Comparison of ENCODE assay signal across 39 cellular contexts in genomic region chr14:51824191-51824590, GRCh38. TPM values are rescaled to one million over a fixed set of nuclear protein-coding genes. Genes with fewer than 3 reads are reported as not detected.
"Had no signal": no experiment of that assay in that cellular context is flagged by ENCODE, and none has a peak within 500 bp of the region (broad histone marks: within the 10 kb centered on the region; RNA-seq: fewer than 3 reads in every experiment).

No MANE protein-coding gene starts in this region.

- H3K27ac ChIP-seq: ascending aorta, cardiac muscle cell, WERI-Rb-1 had no signal

- ATAC-seq: activated CD4-positive, alpha-beta T cell treated with anti-CD3 and anti-CD28 coated beads for 36 hours; activated CD4-positive, CD25-positive, alpha-beta regulatory T cell treated with anti-CD3 and anti-CD28 coated beads, Interleukin-2, amount 50 U/mL, for 24 hours; activated CD8-positive, alpha-beta memory T cell treated with anti-CD3 and anti-CD28 coated beads, Interleukin-2, amount 10 ng/mL, durations not matched to agents 7 days and 5 days; activated CD8-positive, alpha-beta T cell treated with anti-CD3 and anti-CD28 coated beads, Interleukin-2, amount 10 ng/mL, durations not matched to agents 7 days and 5 days; activated naive CD4-positive, alpha-beta T cell treated with anti-CD3 and anti-CD28 coated beads, Interleukin-2, amount 50 U/mL, for 72 hours; activated T-helper 17 cell treated with anti-CD3 and anti-CD28 coated beads, Interleukin-2, amount 50 U/mL, for 72 hours; WTC11 had no signal

- H3K27me3 Mint-ChIP-seq: activated CD4-positive, alpha-beta T cell treated with anti-CD3 and anti-CD28 coated beads for 36 hours; activated naive CD8-positive, alpha-beta T cell treated with anti-CD3 and anti-CD28 coated beads for 36 hours; activated T-cell treated with anti-CD3 and anti-CD28 coated beads, Interleukin-2, amount 50 U/mL, for 24 hours; brain had no signal

- H3K27ac Mint-ChIP-seq: activated CD4-positive, alpha-beta memory T cell treated with anti-CD3 and anti-CD28 coated beads, Interleukin-2, amount 10 ng/mL, durations not matched to agents 7 days and 5 days; activated CD4-positive, alpha-beta T cell treated with anti-CD3 and anti-CD28 coated beads for 36 hours; activated CD4-positive, alpha-beta T cell treated with anti-CD3 and anti-CD28 coated beads, Interleukin-2, amount 10 ng/mL, durations not matched to agents 7 days and 5 days; activated CD8-positive, alpha-beta memory T cell treated with anti-CD3 and anti-CD28 coated beads, Interleukin-2, amount 10 ng/mL, durations not matched to agents 7 days and 5 days; activated CD8-positive, alpha-beta T cell treated with anti-CD3 and anti-CD28 coated beads, Interleukin-2, amount 10 ng/mL, durations not matched to agents 7 days and 5 days; activated naive CD4-positive, alpha-beta T cell treated with anti-CD3 and anti-CD28 coated beads for 36 hours; activated naive CD4-positive, alpha-beta T cell treated with anti-CD3 and anti-CD28 coated beads, Interleukin-2, amount 50 U/mL, for 72 hours; activated naive CD8-positive, alpha-beta T cell treated with anti-CD3 and anti-CD28 coated beads for 36 hours; activated T-cell treated with anti-CD3 and anti-CD28 coated beads, Interleukin-2, amount 50 U/mL, for 24 hours; activated T-helper 1 cell treated with anti-CD3 and anti-CD28 coated beads, Interleukin-12 subunit alpha, Interleukin-12 subunit beta, Interleukin-2, Interleukin-4 antibody, amounts not matched to agents 30 ng/mL and 10 ng/mL and 1 ng/mL, durations not matched to agents 14 hours and 24 hours and 36 hours; activated T-helper 17 cell treated with anti-CD3 and anti-CD28 coated beads, Interleukin-2, amount 50 U/mL, for 72 hours; brain; T-helper 1 cell treated with Interleukin-12 subunit alpha and Interleukin-12 subunit beta and Interleukin-4 antibody, amounts not matched to agents 30 μg/mL and 1 μg/mL, for 36 hours; T-helper 2 cell treated with Interferon-gamma antibody and Interleukin-4, amounts not matched to agents 5 μg/mL and 100 μg/mL, for 36 hours; WTC11 had no signal

- H3K9me3 Mint-ChIP-seq: activated CD4-positive, alpha-beta memory T cell treated with anti-CD3 and anti-CD28 coated beads, Interleukin-2, amount 10 ng/mL, durations not matched to agents 7 days and 5 days; activated CD4-positive, alpha-beta T cell treated with anti-CD3 and anti-CD28 coated beads, Interleukin-2, amount 10 ng/mL, durations not matched to agents 7 days and 5 days; activated naive CD4-positive, alpha-beta T cell treated with anti-CD3 and anti-CD28 coated beads for 36 hours; activated naive CD4-positive, alpha-beta T cell treated with anti-CD3 and anti-CD28 coated beads, Interleukin-2, amount 50 U/mL, for 72 hours; activated naive CD8-positive, alpha-beta T cell treated with anti-CD3 and anti-CD28 coated beads for 36 hours; activated T-cell treated with anti-CD3 and anti-CD28 coated beads, Interleukin-2, amount 50 U/mL, for 24 hours; activated T-helper 1 cell treated with anti-CD3 and anti-CD28 coated beads, Interleukin-12 subunit alpha, Interleukin-12 subunit beta, Interleukin-2, Interleukin-4 antibody, amounts not matched to agents 30 ng/mL and 10 ng/mL and 1 ng/mL, durations not matched to agents 14 hours and 24 hours and 36 hours; activated T-helper 17 cell treated with anti-CD3 and anti-CD28 coated beads, Interleukin-2, amount 50 U/mL, for 72 hours; brain; central memory CD8-positive, alpha-beta T cell; T-helper 1 cell treated with Interleukin-12 subunit alpha and Interleukin-12 subunit beta and Interleukin-4 antibody, amounts not matched to agents 30 μg/mL and 1 μg/mL, for 36 hours; T-helper 2 cell treated with Interferon-gamma antibody and Interleukin-4, amounts not matched to agents 5 μg/mL and 100 μg/mL, for 36 hours had no signal

- H3K9me3 ChIP-seq: ascending aorta had no signal

- H3K4me1 Mint-ChIP-seq: activated CD4-positive, alpha-beta memory T cell treated with anti-CD3 and anti-CD28 coated beads, Interleukin-2, amount 10 ng/mL, durations not matched to agents 7 days and 5 days; activated CD4-positive, alpha-beta T cell treated with anti-CD3 and anti-CD28 coated beads for 36 hours; activated CD4-positive, alpha-beta T cell treated with anti-CD3 and anti-CD28 coated beads, Interleukin-2, amount 10 ng/mL, durations not matched to agents 7 days and 5 days; activated CD8-positive, alpha-beta memory T cell treated with anti-CD3 and anti-CD28 coated beads, Interleukin-2, amount 10 ng/mL, durations not matched to agents 7 days and 5 days; activated naive CD8-positive, alpha-beta T cell treated with anti-CD3 and anti-CD28 coated beads for 36 hours; activated T-helper 17 cell treated with anti-CD3 and anti-CD28 coated beads, Interleukin-2, amount 50 U/mL, for 72 hours; brain had no signal

- DNase-seq: activated CD4-positive, alpha-beta memory T cell treated with anti-CD3 and anti-CD28 coated beads, Interleukin-2, amount 10 ng/mL, durations not matched to agents 7 days and 5 days; activated CD4-positive, alpha-beta T cell treated with anti-CD3 and anti-CD28 coated beads for 1 hour; activated CD4-positive, alpha-beta T cell treated with anti-CD3 and anti-CD28 coated beads for 36 hours; activated CD4-positive, alpha-beta T cell treated with anti-CD3 and anti-CD28 coated beads for 48 hours; activated CD4-positive, alpha-beta T cell treated with anti-CD3 and anti-CD28 coated beads, Interleukin-2, amount 10 ng/mL, durations not matched to agents 7 days and 5 days; activated CD4-positive, alpha-beta T cell treated with anti-CD3 and anti-CD28 coated beads, Interleukin-2, amount 50 U/mL, for 48 hours; activated CD4-positive, CD25-positive, alpha-beta regulatory T cell; activated CD8-positive, alpha-beta memory T cell treated with anti-CD3 and anti-CD28 coated beads for 24 hours; activated CD8-positive, alpha-beta memory T cell treated with anti-CD3 and anti-CD28 coated beads, Interleukin-2, amount 10 ng/mL, durations not matched to agents 7 days and 5 days; activated CD8-positive, alpha-beta memory T cell treated with anti-CD3 and anti-CD28 coated beads, Interleukin-2, amount 50 U/mL, for 48 hours; activated CD8-positive, alpha-beta T cell treated with anti-CD3 and anti-CD28 coated beads, Interleukin-2, amount 10 ng/mL, durations not matched to agents 7 days and 5 days; activated effector memory CD4-positive, alpha-beta T cell treated with anti-CD3 and anti-CD28 coated beads, Interleukin-2, amount 50 U/mL, for 16 hours; activated gamma-delta T cell treated with Interleukin-2 at 50 U/mL for 16 hours; activated naive CD4-positive, alpha-beta T cell; activated naive CD4-positive, alpha-beta T cell treated with anti-CD3 and anti-CD28 coated beads for 36 hours; activated naive CD4-positive, alpha-beta T cell treated with anti-CD3 and anti-CD28 coated beads, Interleukin-2, amount 50 U/mL, for 16 hours; activated naive CD8-positive, alpha-beta T cell treated with anti-CD3 and anti-CD28 coated beads for 36 hours; activated T-cell treated with anti-CD3 and anti-CD28 coated beads, Interleukin-2, amount 50 U/mL, for 24 hours; activated T-cell treated with anti-CD3 and anti-CD28 coated beads, Interleukin-2, amount 50 U/mL, for 48 hours; amygdala; anterior cingulate cortex; caudate nucleus; cerebellar nuclear complex; T-helper 1 cell; T-helper 2 cell; T-helper 9 cell; WERI-Rb-1 had no signal

- H3K36me3 ChIP-seq: ascending aorta, cardiac muscle cell, WERI-Rb-1 had no signal

- H3K4me1 ChIP-seq: ascending aorta had no signal

- H3K36me3 Mint-ChIP-seq: activated CD8-positive, alpha-beta memory T cell treated with anti-CD3 and anti-CD28 coated beads, Interleukin-2, amount 10 ng/mL, durations not matched to agents 7 days and 5 days; activated naive CD4-positive, alpha-beta T cell treated with anti-CD3 and anti-CD28 coated beads, Interleukin-2, amount 50 U/mL, for 72 hours; activated naive CD8-positive, alpha-beta T cell treated with anti-CD3 and anti-CD28 coated beads for 36 hours; brain had no signal

- H3K4me3 ChIP-seq: ascending aorta, cardiac muscle cell had no signal

- H3K4me3 Mint-ChIP-seq: activated CD4-positive, alpha-beta memory T cell treated with anti-CD3 and anti-CD28 coated beads, Interleukin-2, amount 10 ng/mL, durations not matched to agents 7 days and 5 days; activated CD4-positive, alpha-beta T cell treated with anti-CD3 and anti-CD28 coated beads for 36 hours; activated CD4-positive, alpha-beta T cell treated with anti-CD3 and anti-CD28 coated beads, Interleukin-2, amount 10 ng/mL, durations not matched to agents 7 days and 5 days; activated CD8-positive, alpha-beta memory T cell treated with anti-CD3 and anti-CD28 coated beads, Interleukin-2, amount 10 ng/mL, durations not matched to agents 7 days and 5 days; activated CD8-positive, alpha-beta T cell treated with anti-CD3 and anti-CD28 coated beads, Interleukin-2, amount 10 ng/mL, durations not matched to agents 7 days and 5 days; activated naive CD4-positive, alpha-beta T cell treated with anti-CD3 and anti-CD28 coated beads for 36 hours; activated naive CD8-positive, alpha-beta T cell treated with anti-CD3 and anti-CD28 coated beads for 36 hours; activated T-cell treated with anti-CD3 and anti-CD28 coated beads, Interleukin-2, amount 50 U/mL, for 24 hours; activated T-helper 1 cell treated with anti-CD3 and anti-CD28 coated beads, Interleukin-12 subunit alpha, Interleukin-12 subunit beta, Interleukin-2, Interleukin-4 antibody, amounts not matched to agents 30 ng/mL and 10 ng/mL and 1 ng/mL, durations not matched to agents 14 hours and 24 hours and 36 hours; activated T-helper 17 cell treated with anti-CD3 and anti-CD28 coated beads, Interleukin-2, amount 50 U/mL, for 72 hours; brain; central memory CD8-positive, alpha-beta T cell; T-helper 1 cell treated with Interleukin-12 subunit alpha and Interleukin-12 subunit beta and Interleukin-4 antibody, amounts not matched to agents 30 μg/mL and 1 μg/mL, for 36 hours; T-helper 2 cell treated with Interferon-gamma antibody and Interleukin-4, amounts not matched to agents 5 μg/mL and 100 μg/mL, for 36 hours; WTC11 had no signal

- H3K27me3 ChIP-seq: ascending aorta, cardiac muscle cell had no signal

RNA-seq across cellular contexts. Expression of gene GNG2, which starts 36.2 kb away (rescaled TPM):
- total RNA-seq: bronchial epithelial cell had no signal
